33 cellular contexts compared by ENCODE assay signal in the genomic region with DNA sequence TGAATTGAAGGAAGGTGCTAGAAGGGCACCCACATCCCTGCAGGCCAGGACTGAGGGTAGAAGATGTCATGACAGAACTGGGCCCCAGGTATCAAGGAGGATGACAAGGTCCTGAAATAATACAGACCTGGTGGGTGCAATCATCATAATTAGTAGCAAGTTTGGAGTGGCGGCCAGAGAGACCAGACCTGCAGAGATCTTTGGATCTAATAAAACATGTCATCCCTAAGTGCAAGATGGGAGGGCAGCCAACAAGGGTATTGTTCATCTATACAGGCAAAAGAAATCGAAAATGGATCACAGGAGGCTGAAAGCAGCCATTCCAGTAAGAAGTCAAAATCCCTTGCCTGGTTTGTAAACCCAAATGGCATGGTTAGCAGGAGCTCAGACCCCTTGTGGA.
"Had no signal": no experiment of that assay in that cellular context is flagged by ENCODE, and none has a peak within 500 bp of the region (broad histone marks: within the 10 kb centered on the region; RNA-seq: fewer than 3 reads in every experiment).

No MANE protein-coding gene starts in this region.

- H3K4me1 ChIP-seq: adrenal gland, body of pancreas had no signal

- H3K27ac ChIP-seq: adrenal gland, body of pancreas, epithelial cell of prostate, WERI-Rb-1 had no signal

- H3K4me3 Mint-ChIP-seq: activated B cell treated with CpG ODN at 0.5 μM for 24 hours; activated CD8-positive, alpha-beta memory T cell treated with anti-CD3 and anti-CD28 coated beads, Interleukin-2, amount 10 ng/mL, durations not matched to agents 7 days and 5 days; activated CD8-positive, alpha-beta T cell treated with anti-CD3 and anti-CD28 coated beads for 36 hours; activated naive CD4-positive, alpha-beta T cell treated with anti-CD3 and anti-CD28 coated beads for 36 hours; activated naive CD4-positive, alpha-beta T cell treated with anti-CD3 and anti-CD28 coated beads, Interleukin-2, amount 50 U/mL, for 24 hours; activated naive CD8-positive, alpha-beta T cell treated with anti-CD3 and anti-CD28 coated beads for 36 hours; activated naive CD8-positive, alpha-beta T cell treated with anti-CD3 and anti-CD28 coated beads, Interleukin-2, amount 50 U/mL, for 24 hours; activated T-helper 1 cell treated with anti-CD3 and anti-CD28 coated beads, Interleukin-12 subunit alpha, Interleukin-12 subunit beta, Interleukin-2, Interleukin-4 antibody, amounts not matched to agents 30 ng/mL and 10 ng/mL and 1 ng/mL, durations not matched to agents 14 hours and 24 hours and 36 hours; effector memory CD8-positive, alpha-beta T cell; T-helper 17 cell; T-helper 2 cell treated with Interferon-gamma antibody and Interleukin-4, amounts not matched to agents 5 μg/mL and 100 μg/mL, for 36 hours had no signal

- H3K9me3 ChIP-seq: adrenal gland, body of pancreas had no signal

- H3K27ac Mint-ChIP-seq: activated B cell treated with CpG ODN at 0.5 μM for 24 hours; activated CD8-positive, alpha-beta memory T cell treated with anti-CD3 and anti-CD28 coated beads, Interleukin-2, amount 10 ng/mL, durations not matched to agents 7 days and 5 days; activated CD8-positive, alpha-beta T cell treated with anti-CD3 and anti-CD28 coated beads for 36 hours; activated naive CD4-positive, alpha-beta T cell treated with anti-CD3 and anti-CD28 coated beads for 36 hours; activated naive CD4-positive, alpha-beta T cell treated with anti-CD3 and anti-CD28 coated beads, Interleukin-2, amount 50 U/mL, for 24 hours; activated naive CD8-positive, alpha-beta T cell treated with anti-CD3 and anti-CD28 coated beads for 36 hours; activated naive CD8-positive, alpha-beta T cell treated with anti-CD3 and anti-CD28 coated beads, Interleukin-2, amount 50 U/mL, for 24 hours; activated T-helper 1 cell treated with anti-CD3 and anti-CD28 coated beads, Interleukin-12 subunit alpha, Interleukin-12 subunit beta, Interleukin-2, Interleukin-4 antibody, amounts not matched to agents 30 ng/mL and 10 ng/mL and 1 ng/mL, durations not matched to agents 14 hours and 24 hours and 36 hours; activated T-helper 2 cell treated with anti-CD3 and anti-CD28 coated beads, Interferon-gamma antibody, Interleukin-2, Interleukin-4, amounts not matched to agents 10 μg/mL and 5 μg/mL and 100 μg/mL, durations not matched to agents 14 hours and 24 hours and 36 hours; effector memory CD8-positive, alpha-beta T cell; T-helper 17 cell; T-helper 2 cell treated with Interferon-gamma antibody and Interleukin-4, amounts not matched to agents 5 μg/mL and 100 μg/mL, for 36 hours had no signal

- DNase-seq: activated B cell treated with CpG ODN at 0.5 μM for 24 hours; activated CD4-positive, alpha-beta T cell treated with anti-CD3 and anti-CD28 coated beads for 48 hours; activated CD4-positive, alpha-beta T cell treated with anti-CD3 and anti-CD28 coated beads, Interleukin-2, amount 50 U/mL, for 1 hour; activated CD4-positive, alpha-beta T cell treated with anti-CD3 and anti-CD28 coated beads, Interleukin-2, amount 50 U/mL, for 48 hours; activated CD8-positive, alpha-beta memory T cell treated with anti-CD3 and anti-CD28 coated beads, Interleukin-2, amount 10 ng/mL, durations not matched to agents 7 days and 5 days; activated CD8-positive, alpha-beta memory T cell treated with anti-CD3 and anti-CD28 coated beads, Interleukin-2, amount 50 U/mL, for 4 hours; activated CD8-positive, alpha-beta T cell treated with anti-CD3 and anti-CD28 coated beads for 36 hours; activated effector memory CD4-positive, alpha-beta T cell treated with anti-CD3 and anti-CD28 coated beads, Interleukin-2, amount 50 U/mL, for 16 hours; activated naive CD4-positive, alpha-beta T cell treated with anti-CD3 and anti-CD28 coated beads for 36 hours; activated naive CD8-positive, alpha-beta T cell treated with anti-CD3 and anti-CD28 coated beads for 36 hours; activated naive CD8-positive, alpha-beta T cell treated with anti-CD3 and anti-CD28 coated beads, Interleukin-2, amount 50 U/mL, for 24 hours; activated T-cell treated with anti-CD3 and anti-CD28 coated beads, Interleukin-2, amount 50 U/mL, for 1 hour; activated T-cell treated with anti-CD3 and anti-CD28 coated beads, Interleukin-2, amount 50 U/mL, for 48 hours; adrenal gland; amygdala; aorta; body of pancreas; caudate nucleus; cortex of kidney; dermis blood vessel endothelial cell; effector CD4-positive, alpha-beta T cell; effector memory CD8-positive, alpha-beta T cell; foreskin fibroblast; T-helper 1 cell; T-helper 17 cell; T1000; WERI-Rb-1 had no signal

- H3K27me3 ChIP-seq: adrenal gland, body of pancreas had no signal

- ATAC-seq: activated CD4-positive, CD25-positive, alpha-beta regulatory T cell treated with anti-CD3 and anti-CD28 coated beads, Interleukin-2, amount 50 U/mL, for 24 hours; activated CD8-positive, alpha-beta memory T cell treated with anti-CD3 and anti-CD28 coated beads, Interleukin-2, amount 10 ng/mL, durations not matched to agents 7 days and 5 days; activated CD8-positive, alpha-beta T cell treated with anti-CD3 and anti-CD28 coated beads for 36 hours; activated naive CD8-positive, alpha-beta T cell treated with anti-CD3 and anti-CD28 coated beads, Interleukin-2, amount 50 U/mL, for 24 hours; body of pancreas; effector memory CD8-positive, alpha-beta T cell; T-helper 17 cell had no signal

- H3K36me3 Mint-ChIP-seq: activated CD8-positive, alpha-beta memory T cell treated with anti-CD3 and anti-CD28 coated beads, Interleukin-2, amount 10 ng/mL, durations not matched to agents 7 days and 5 days had no signal

- H3K4me3 ChIP-seq: adrenal gland, body of pancreas had no signal

- H3K9me3 Mint-ChIP-seq: activated B cell treated with CpG ODN at 0.5 μM for 24 hours; activated CD8-positive, alpha-beta T cell treated with anti-CD3 and anti-CD28 coated beads for 36 hours; activated naive CD4-positive, alpha-beta T cell treated with anti-CD3 and anti-CD28 coated beads for 36 hours; activated naive CD4-positive, alpha-beta T cell treated with anti-CD3 and anti-CD28 coated beads, Interleukin-2, amount 50 U/mL, for 24 hours; activated naive CD8-positive, alpha-beta T cell treated with anti-CD3 and anti-CD28 coated beads for 36 hours; activated naive CD8-positive, alpha-beta T cell treated with anti-CD3 and anti-CD28 coated beads, Interleukin-2, amount 50 U/mL, for 24 hours; activated T-helper 1 cell treated with anti-CD3 and anti-CD28 coated beads, Interleukin-12 subunit alpha, Interleukin-12 subunit beta, Interleukin-2, Interleukin-4 antibody, amounts not matched to agents 30 ng/mL and 10 ng/mL and 1 ng/mL, durations not matched to agents 14 hours and 24 hours and 36 hours; activated T-helper 2 cell treated with anti-CD3 and anti-CD28 coated beads, Interferon-gamma antibody, Interleukin-2, Interleukin-4, amounts not matched to agents 10 μg/mL and 5 μg/mL and 100 μg/mL, durations not matched to agents 14 hours and 24 hours and 36 hours; effector memory CD8-positive, alpha-beta T cell; T-helper 2 cell treated with Interferon-gamma antibody and Interleukin-4, amounts not matched to agents 5 μg/mL and 100 μg/mL, for 36 hours had no signal

- H3K36me3 ChIP-seq: adrenal gland, WERI-Rb-1 had no signal

- H3K4me1 Mint-ChIP-seq: activated B cell treated with CpG ODN at 0.5 μM for 24 hours; activated CD8-positive, alpha-beta memory T cell treated with anti-CD3 and anti-CD28 coated beads, Interleukin-2, amount 10 ng/mL, durations not matched to agents 7 days and 5 days; activated naive CD4-positive, alpha-beta T cell treated with anti-CD3 and anti-CD28 coated beads, Interleukin-2, amount 50 U/mL, for 24 hours; activated naive CD8-positive, alpha-beta T cell treated with anti-CD3 and anti-CD28 coated beads for 36 hours; activated naive CD8-positive, alpha-beta T cell treated with anti-CD3 and anti-CD28 coated beads, Interleukin-2, amount 50 U/mL, for 24 hours; T-helper 17 cell had no signal
